ENCODE assay signal across 1 cellular context in genomic region chr10:98258683-98259454, GRCh38.
A peak's percentile ranks its signal among the peaks of the same experiment; 100 is the strongest.
TF ChIP-seq lines count a peak whose summit lies in the region.

No MANE protein-coding gene starts in this region.

TF ChIP-seq in HEK293, 187 proteins besides CTCF, POLR2A, EP300 and RAD21 (continued from another document):
- TF ChIP-seq SETDB1 (IDR thresholded peaks at IDR 0.05; ENCODE audit: insufficient read length, low read length) (peak; percentile 17), ZNF223 (tag by site-specific recombination; IDR thresholded peaks at IDR 0.05) (no peak), ZNF645 (tag by site-specific recombination; IDR thresholded peaks at IDR 0.05) (no peak), ZNF398 (tag by site-specific recombination; IDR thresholded peaks at IDR 0.05) (peak; percentile 85), ZFP37 (tag by site-specific recombination; IDR thresholded peaks at IDR 0.05) (peak; percentile 47; the same call in 1 of the 2 replicates), ZNF140 (tag by site-specific recombination; IDR thresholded peaks at IDR 0.05) (no peak), ZSCAN30 (tag by site-specific recombination; IDR thresholded peaks at IDR 0.05) (peak; percentile 97; the same call in 1 of the 2 replicates), ZNF629 (tag by site-specific recombination; IDR thresholded peaks at IDR 0.05) (peak; percentile 90), KLF16 (tag by site-specific recombination; IDR thresholded peaks at IDR 0.05) (no peak), ZNF391 (tag by site-specific recombination; IDR thresholded peaks at IDR 0.05; ENCODE audit: borderline replicate concordance, low read depth) (0 out of 2 replicates have a peak, but pooled peaks have one; percentile 22), KLF17 (tag by site-specific recombination; IDR thresholded peaks at IDR 0.05) (peak; percentile 77; the same call in 1 of the 2 replicates), GLIS2 (tag by site-specific recombination; IDR thresholded peaks at IDR 0.05) (peak; percentile 61), ZNF692 (tag by site-specific recombination; IDR thresholded peaks at IDR 0.05) (0 out of 2 replicates have a peak, but pooled peaks have one; percentile 66), ZNF76 (tag by site-specific recombination; IDR thresholded peaks at IDR 0.05; ENCODE audit: borderline replicate concordance, low read depth) (no peak), HIC1 (tag by site-specific recombination; IDR thresholded peaks at IDR 0.05) (peak; percentile 94), ZNF600 (tag by site-specific recombination; IDR thresholded peaks at IDR 0.05) (peak; percentile 87), YY1 (tag by site-specific recombination; IDR thresholded peaks at IDR 0.05) (no peak)
- TF ChIP-seq, protein P1, sequence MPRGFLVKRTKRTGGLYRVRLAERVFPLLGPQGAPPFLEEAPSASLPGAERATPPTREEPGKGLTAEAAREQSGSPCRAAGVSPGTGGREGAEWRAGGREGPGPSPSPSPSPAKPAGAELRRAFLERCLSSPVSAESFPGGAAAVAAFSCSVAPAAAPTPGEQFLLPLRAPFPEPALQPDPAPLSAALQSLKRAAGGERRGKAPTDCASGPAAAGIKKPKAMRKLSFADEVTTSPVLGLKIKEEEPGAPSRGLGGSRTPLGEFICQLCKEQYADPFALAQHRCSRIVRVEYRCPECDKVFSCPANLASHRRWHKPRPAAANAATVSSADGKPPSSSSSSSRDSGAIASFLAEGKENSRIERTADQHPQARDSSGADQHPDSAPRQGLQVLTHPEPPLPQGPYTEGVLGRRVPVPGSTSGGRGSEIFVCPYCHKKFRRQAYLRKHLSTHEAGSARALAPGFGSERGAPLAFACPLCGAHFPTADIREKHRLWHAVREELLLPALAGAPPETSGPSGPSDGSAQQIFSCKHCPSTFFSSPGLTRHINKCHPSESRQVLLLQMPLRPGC (tag by site-specific recombination; IDR thresholded peaks at IDR 0.05): peak; percentile 82
